Comparison of ENCODE assay signal across 25 cellular contexts in genomic region chr12:104896710-104897109, GRCh38.
"Had no signal": no experiment of that assay in that cellular context is flagged by ENCODE, and none has a peak within 500 bp of the region (broad histone marks: within the 10 kb centered on the region; RNA-seq: fewer than 3 reads in every experiment).

No MANE protein-coding gene starts in this region.

- H3K9me3 Mint-ChIP-seq: natural killer cell treated with Interleukin-12 subunit alpha and Interleukin-12 subunit beta and Interleukin-15 and Interleukin-18, amount 100 ng/mL, for 72 hours had no signal

- H3K9me3 ChIP-seq: gastrocnemius medialis, mucosa of descending colon, suprapubic skin, thyroid gland, vagina had no signal

- H3K27me3 Mint-ChIP-seq: naive B cell had no signal

- H3K4me1 ChIP-seq: gastrocnemius medialis, neural progenitor cell, psoas muscle, suprapubic skin, thyroid gland, vagina had no signal

- H3K4me2 ChIP-seq: neural progenitor cell had no signal

- H3K27ac ChIP-seq: dorsolateral prefrontal cortex, epithelial cell of prostate, gastrocnemius medialis, neural progenitor cell, psoas muscle, suprapubic skin, thyroid gland, vagina had no signal

- H3K4me3 ChIP-seq: dorsolateral prefrontal cortex, gastrocnemius medialis, mucosa of descending colon, neural progenitor cell, psoas muscle, suprapubic skin, thyroid gland, vagina had no signal

- H3K4me3 Mint-ChIP-seq: mesothelial cell of epicardium; naive B cell; natural killer cell treated with Interleukin-12 subunit alpha and Interleukin-12 subunit beta and Interleukin-15 and Interleukin-18, amount 100 ng/mL, for 72 hours; neural progenitor cell; stimulated activated naive B cell treated with anti-CD40 and anti-IgM and Interleukin-4, amounts not matched to agents 10 μg/mL and 1 μg/mL and 100 μg/mL, for 72 hours; stimulated activated naive CD8-positive, alpha-beta T cell treated with anti-CD3 and anti-CD28 coated beads, Interleukin-15, Interleukin-2, amounts not matched to agents 100 ng/mL and 50 ng/mL, for 24 hours had no signal

- H3K27ac Mint-ChIP-seq: mesothelial cell of epicardium; naive B cell; natural killer cell treated with Interleukin-12 subunit alpha and Interleukin-12 subunit beta and Interleukin-15 and Interleukin-18, amount 100 ng/mL, for 72 hours; neural progenitor cell; stimulated activated naive B cell treated with anti-CD40 and anti-IgM and Interleukin-4, amounts not matched to agents 10 μg/mL and 1 μg/mL and 100 μg/mL, for 72 hours; stimulated activated naive CD8-positive, alpha-beta T cell treated with anti-CD3 and anti-CD28 coated beads, Interleukin-15, Interleukin-2, amounts not matched to agents 100 ng/mL and 50 ng/mL, for 24 hours had no signal

- DNase-seq: dorsolateral prefrontal cortex; effector CD4-positive, alpha-beta T cell; foreskin fibroblast; gastrocnemius medialis; head of caudate nucleus; mesenchymal stem cell; mucosa of descending colon; naive B cell; psoas muscle; right cardiac atrium; stimulated activated CD4-positive, alpha-beta T cell treated with anti-CD3 and anti-CD28 coated beads, Interleukin-15, amount 100 ng/mL, for 24 hours; stimulated activated CD4-positive, alpha-beta T cell treated with anti-CD3 and anti-CD28 coated beads, Interleukin-2, amount 100 ng/mL, for 48 hours; stimulated activated naive B cell treated with anti-CD40 and anti-IgM and Interleukin-4, amounts not matched to agents 10 μg/mL and 1 μg/mL and 100 μg/mL, for 72 hours; thyroid gland; trophoblast cell had no signal

- ATAC-seq: esophagus mucosa; gastrocnemius medialis; mucosa of descending colon; natural killer cell treated with Interleukin-12 subunit alpha and Interleukin-12 subunit beta and Interleukin-15 and Interleukin-18, amount 100 ng/mL, for 72 hours; psoas muscle; right cardiac atrium; stimulated activated naive B cell treated with anti-CD40 and anti-IgM and Interleukin-4, amounts not matched to agents 10 μg/mL and 1 μg/mL and 100 μg/mL, for 72 hours had no signal

- H3K36me3 Mint-ChIP-seq: neural progenitor cell had no signal

- FAIRE-seq: keratinocyte, small intestine had no signal

- H3K4me1 Mint-ChIP-seq: mesothelial cell of epicardium; naive B cell; neural progenitor cell; stimulated activated naive B cell treated with anti-CD40 and anti-IgM and Interleukin-4, amounts not matched to agents 10 μg/mL and 1 μg/mL and 100 μg/mL, for 72 hours had no signal
